ENCODE assay signal across 34 cellular contexts in genomic region chr3:15470804-15471203, GRCh38.
"Had no signal": no experiment of that assay in that cellular context is flagged by ENCODE, and none has a peak within 500 bp of the region (broad histone marks: within the 10 kb centered on the region; RNA-seq: fewer than 3 reads in every experiment).

No MANE protein-coding gene starts in this region.

- H3K9me3 ChIP-seq: adrenal gland, body of pancreas, esophagus muscularis mucosa, gastroesophageal sphincter had no signal

- H3K27ac Mint-ChIP-seq: activated CD4-positive, alpha-beta memory T cell treated with anti-CD3 and anti-CD28 coated beads for 36 hours; activated CD8-positive, alpha-beta memory T cell treated with anti-CD3 and anti-CD28 coated beads, Interleukin-2, amount 10 ng/mL, durations not matched to agents 7 days and 5 days; activated CD8-positive, alpha-beta T cell treated with anti-CD3 and anti-CD28 coated beads, Interleukin-2, amount 10 ng/mL, durations not matched to agents 7 days and 5 days; activated naive CD4-positive, alpha-beta T cell treated with anti-CD3 and anti-CD28 coated beads for 36 hours; activated naive CD4-positive, alpha-beta T cell treated with anti-CD3 and anti-CD28 coated beads, Interleukin-2, amount 50 U/mL, for 24 hours; activated naive CD8-positive, alpha-beta T cell treated with anti-CD3 and anti-CD28 coated beads for 36 hours; activated naive CD8-positive, alpha-beta T cell treated with anti-CD3 and anti-CD28 coated beads, Interleukin-2, amount 50 U/mL, for 24 hours; activated T-helper 1 cell treated with anti-CD3 and anti-CD28 coated beads, Interleukin-12 subunit alpha, Interleukin-12 subunit beta, Interleukin-2, Interleukin-4 antibody, amounts not matched to agents 30 ng/mL and 10 ng/mL and 1 ng/mL, durations not matched to agents 14 hours and 24 hours and 36 hours; activated T-helper 2 cell treated with anti-CD3 and anti-CD28 coated beads, Interferon-gamma antibody, Interleukin-2, Interleukin-4, amounts not matched to agents 10 μg/mL and 5 μg/mL and 100 μg/mL, durations not matched to agents 14 hours and 24 hours and 36 hours; WTC11 had no signal

- H3K27me3 Mint-ChIP-seq: activated CD4-positive, alpha-beta memory T cell treated with anti-CD3 and anti-CD28 coated beads for 36 hours; activated naive CD4-positive, alpha-beta T cell treated with anti-CD3 and anti-CD28 coated beads, Interleukin-2, amount 50 U/mL, for 24 hours; activated naive CD8-positive, alpha-beta T cell treated with anti-CD3 and anti-CD28 coated beads for 36 hours; activated naive CD8-positive, alpha-beta T cell treated with anti-CD3 and anti-CD28 coated beads, Interleukin-2, amount 50 U/mL, for 24 hours; effector memory CD8-positive, alpha-beta T cell; T-helper 17 cell had no signal

- H3K27ac ChIP-seq: adrenal gland, body of pancreas, esophagus muscularis mucosa, gastroesophageal sphincter had no signal

- H3K4me1 ChIP-seq: adrenal gland, body of pancreas, esophagus muscularis mucosa, gastroesophageal sphincter had no signal

- H3K4me3 ChIP-seq: adrenal gland, body of pancreas, esophagus muscularis mucosa, gastroesophageal sphincter had no signal

- FAIRE-seq: colon had no signal

- H3K4me3 Mint-ChIP-seq: activated CD4-positive, alpha-beta memory T cell treated with anti-CD3 and anti-CD28 coated beads for 36 hours; activated CD8-positive, alpha-beta memory T cell treated with anti-CD3 and anti-CD28 coated beads, Interleukin-2, amount 10 ng/mL, durations not matched to agents 7 days and 5 days; activated CD8-positive, alpha-beta T cell treated with anti-CD3 and anti-CD28 coated beads, Interleukin-2, amount 10 ng/mL, durations not matched to agents 7 days and 5 days; activated naive CD4-positive, alpha-beta T cell treated with anti-CD3 and anti-CD28 coated beads for 36 hours; activated naive CD4-positive, alpha-beta T cell treated with anti-CD3 and anti-CD28 coated beads, Interleukin-2, amount 50 U/mL, for 24 hours; activated naive CD8-positive, alpha-beta T cell treated with anti-CD3 and anti-CD28 coated beads for 36 hours; activated naive CD8-positive, alpha-beta T cell treated with anti-CD3 and anti-CD28 coated beads, Interleukin-2, amount 50 U/mL, for 24 hours; activated T-helper 1 cell treated with anti-CD3 and anti-CD28 coated beads, Interleukin-12 subunit alpha, Interleukin-12 subunit beta, Interleukin-2, Interleukin-4 antibody, amounts not matched to agents 30 ng/mL and 10 ng/mL and 1 ng/mL, durations not matched to agents 14 hours and 24 hours and 36 hours; effector memory CD8-positive, alpha-beta T cell; T-helper 17 cell; T-helper 2 cell treated with Interferon-gamma antibody and Interleukin-4, amounts not matched to agents 5 μg/mL and 100 μg/mL, for 36 hours; WTC11 had no signal

- H3K36me3 ChIP-seq: adrenal gland had no signal

- ATAC-seq: activated CD4-positive, CD25-positive, alpha-beta regulatory T cell treated with anti-CD3 and anti-CD28 coated beads, Interleukin-2, amount 50 U/mL, for 24 hours; activated CD8-positive, alpha-beta memory T cell treated with anti-CD3 and anti-CD28 coated beads, Interleukin-2, amount 10 ng/mL, durations not matched to agents 7 days and 5 days; activated CD8-positive, alpha-beta T cell treated with anti-CD3 and anti-CD28 coated beads, Interleukin-2, amount 10 ng/mL, durations not matched to agents 7 days and 5 days; activated naive CD8-positive, alpha-beta T cell treated with anti-CD3 and anti-CD28 coated beads, Interleukin-2, amount 50 U/mL, for 24 hours; body of pancreas; effector memory CD8-positive, alpha-beta T cell; gastroesophageal sphincter; T-helper 17 cell had no signal

- H3K36me3 Mint-ChIP-seq: activated CD4-positive, alpha-beta memory T cell treated with anti-CD3 and anti-CD28 coated beads for 36 hours; activated CD8-positive, alpha-beta memory T cell treated with anti-CD3 and anti-CD28 coated beads, Interleukin-2, amount 10 ng/mL, durations not matched to agents 7 days and 5 days; activated naive CD8-positive, alpha-beta T cell treated with anti-CD3 and anti-CD28 coated beads for 36 hours; WTC11 had no signal

- DNase-seq: activated CD4-positive, alpha-beta memory T cell treated with anti-CD3 and anti-CD28 coated beads for 36 hours; activated CD4-positive, alpha-beta T cell treated with anti-CD3 and anti-CD28 coated beads for 48 hours; activated CD8-positive, alpha-beta memory T cell treated with anti-CD3 and anti-CD28 coated beads, Interleukin-2, amount 10 ng/mL, durations not matched to agents 7 days and 5 days; activated CD8-positive, alpha-beta memory T cell treated with anti-CD3 and anti-CD28 coated beads, Interleukin-2, amount 50 U/mL, for 4 hours; activated CD8-positive, alpha-beta T cell treated with anti-CD3 and anti-CD28 coated beads, Interleukin-2, amount 10 ng/mL, durations not matched to agents 7 days and 5 days; activated effector memory CD4-positive, alpha-beta T cell treated with anti-CD3 and anti-CD28 coated beads, Interleukin-2, amount 50 U/mL, for 16 hours; activated naive CD4-positive, alpha-beta T cell treated with anti-CD3 and anti-CD28 coated beads for 36 hours; activated naive CD8-positive, alpha-beta T cell treated with anti-CD3 and anti-CD28 coated beads for 36 hours; activated naive CD8-positive, alpha-beta T cell treated with anti-CD3 and anti-CD28 coated beads, Interleukin-2, amount 50 U/mL, for 24 hours; activated T-cell treated with anti-CD3 and anti-CD28 coated beads, Interleukin-2, amount 50 U/mL, for 1 hour; activated T-cell treated with anti-CD3 and anti-CD28 coated beads, Interleukin-2, amount 50 U/mL, for 48 hours; amygdala; aorta; body of pancreas; caudate nucleus; cortex of kidney; dermis blood vessel endothelial cell; effector CD4-positive, alpha-beta T cell; effector memory CD8-positive, alpha-beta T cell; erythroblast; foreskin melanocyte; T-helper 1 cell; T-helper 17 cell; T1000 had no signal

- H3K9me3 Mint-ChIP-seq: activated CD4-positive, alpha-beta memory T cell treated with anti-CD3 and anti-CD28 coated beads for 36 hours; activated naive CD4-positive, alpha-beta T cell treated with anti-CD3 and anti-CD28 coated beads for 36 hours; activated naive CD4-positive, alpha-beta T cell treated with anti-CD3 and anti-CD28 coated beads, Interleukin-2, amount 50 U/mL, for 24 hours; activated naive CD8-positive, alpha-beta T cell treated with anti-CD3 and anti-CD28 coated beads for 36 hours; activated naive CD8-positive, alpha-beta T cell treated with anti-CD3 and anti-CD28 coated beads, Interleukin-2, amount 50 U/mL, for 24 hours; activated T-helper 1 cell treated with anti-CD3 and anti-CD28 coated beads, Interleukin-12 subunit alpha, Interleukin-12 subunit beta, Interleukin-2, Interleukin-4 antibody, amounts not matched to agents 30 ng/mL and 10 ng/mL and 1 ng/mL, durations not matched to agents 14 hours and 24 hours and 36 hours; activated T-helper 2 cell treated with anti-CD3 and anti-CD28 coated beads, Interferon-gamma antibody, Interleukin-2, Interleukin-4, amounts not matched to agents 10 μg/mL and 5 μg/mL and 100 μg/mL, durations not matched to agents 14 hours and 24 hours and 36 hours; effector memory CD8-positive, alpha-beta T cell; T-helper 2 cell treated with Interferon-gamma antibody and Interleukin-4, amounts not matched to agents 5 μg/mL and 100 μg/mL, for 36 hours; WTC11 had no signal

- H3K27me3 ChIP-seq: adrenal gland, body of pancreas, esophagus muscularis mucosa, gastroesophageal sphincter had no signal

- H3K4me1 Mint-ChIP-seq: activated naive CD4-positive, alpha-beta T cell treated with anti-CD3 and anti-CD28 coated beads, Interleukin-2, amount 50 U/mL, for 24 hours; activated naive CD8-positive, alpha-beta T cell treated with anti-CD3 and anti-CD28 coated beads for 36 hours had no signal
